11 cellular contexts compared by ENCODE assay signal in genomic region chr10:76301950-76302349, GRCh38.
A peak's percentile ranks its signal among the peaks of the same experiment; 100 is the strongest.
DNase-seq lines count a peak whose midpoint lies in the region; ATAC-seq and TF ChIP-seq lines count a peak whose summit lies in the region.
"Had no signal": no experiment of that assay in that cellular context is flagged by ENCODE, and none has a peak within 500 bp of the region (broad histone marks: within the 10 kb centered on the region; RNA-seq: fewer than 3 reads in every experiment).

No MANE protein-coding gene starts in this region.

- ATAC-seq in left colon = no peak
- no peak for ATAC-seq in GM18511 (IDR thresholded peaks at IDR 0.05; ENCODE audit: unreplicated experiment)
- ATAC-seq: WTC11 had no signal

- H3K36me3 ChIP-seq in HEK293 (ENCODE audit: control insufficient read depth in 2 of 2, insufficient read depth in 1 of 2, low read length in 2 of 2) = no peaks in the 10 kb centered on the region

- no peaks in the 10 kb centered on the region for H3K9me3 ChIP-seq in HEK293 (ENCODE audit: control insufficient read depth, insufficient read depth, low read depth, low read length)

- in situ Hi-C loops in SK-MEL-5 (cut with HindIII; ENCODE audit: low pct_unique_long_range_greater_than_20kb, low sequenced_read_pairs) = no loop called here

- H3K4me3 ChIP-seq in AG10803 (ENCODE audit: low read length) = no peak overlapping the region
- H3K4me3 ChIP-seq in HEK293 (ENCODE audit: low read depth, low read length) = no peak overlapping the region
- H3K4me3 ChIP-seq: lung had no signal

- peak; percentile 16; the same call in 1 of the 2 replicates for TF ChIP-seq CTCF in AG10803 (conservative IDR thresholded peaks at IDR 0.05; ENCODE audit: low read length)
- no peak for TF ChIP-seq CTCF in HEK293 (tag by site-specific recombination; IDR thresholded peaks at IDR 0.05)

- POLR2A ChIA-PET in HEK293 (lab: Yijun Ruan, JAX) = no interaction called here

- CTCF ChIA-PET in HEK293 (lab: Yijun Ruan, JAX) = interaction anchor here (0.7 kb wide), 1 partner anchor 450 kb away, joined by 3 read pairs; no protein-coding TSS in a partner anchor

- no peak overlapping the region for H3K27ac ChIP-seq in HEK293 (ENCODE audit: extremely low read depth, low read depth, low read length)

- intact Hi-C loops in left colon (cut with DNase I, micrococcal nuclease) = no loop called here

- peaks cover 7% of the 10 kb centered on the region for H3K4me1 ChIP-seq in HEK293 (ENCODE audit: control insufficient read depth, insufficient read depth, low read length)

- DNase-seq in AG10803 (ENCODE audit: low read depth) (no peak), SK-MEL-5 (ENCODE audit: low read depth, low spot score) (peak; percentile 37), kidney tubule cell (ENCODE audit: low spot score) (peak; percentile 61), left colon (no peak), midbrain (lab: John Stamatoyannopoulos, UW) (no peak), UCSD-AML1 (lab: John Stamatoyannopoulos, UW; ENCODE audit: unreplicated experiment) (no peak)
- DNase-seq: cortex of kidney had no signal

TF ChIP-seq in HEK293, 187 proteins besides CTCF, POLR2A, EP300 and RAD21:
- 0 out of 2 replicates have a peak, but pooled peaks have one; percentile 34 for TF ChIP-seq TRIM28 (IDR thresholded peaks at IDR 0.05; ENCODE audit: borderline replicate concordance, low read length)
- TF ChIP-seq ZNF654 (tag by site-specific recombination; IDR thresholded peaks at IDR 0.05; ENCODE audit: low read depth) = peak; percentile 48
- no peak for TF ChIP-seq SALL2 (tag by site-specific recombination; IDR thresholded peaks at IDR 0.05; ENCODE audit: borderline replicate concordance)

Comparison
In these comparisons a context has a peak if more than half of its experiments do, and no peak if none do; other contexts are left out.
1. DNase-seq: peak in SK-MEL-5 (single experiment) and kidney tubule cell (single experiment); none in AG10803 (single experiment), left colon (0 of 2), midbrain (single experiment) and UCSD-AML1 (single experiment).